In genomic region chr4:62913065-62913464, GRCh38 we compare ENCODE assay signal across 23 cellular contexts.
"Had no signal": no experiment of that assay in that cellular context is flagged by ENCODE, and none has a peak within 500 bp of the region (broad histone marks: within the 10 kb centered on the region; RNA-seq: fewer than 3 reads in every experiment).

No MANE protein-coding gene starts in this region.

- H3K4me2 ChIP-seq: KMS-11, PC-9, SK-N-SH had no signal

- H3K27ac Mint-ChIP-seq: T-cell had no signal

- ATAC-seq: Panc1, Right ventricle myocardium inferior, T-cell had no signal

- H3K4me3 ChIP-seq: MG63, PC-9, SJCRH30 had no signal

- H2AFZ ChIP-seq: PC-9 had no signal

- H3K36me3 Mint-ChIP-seq: T-cell had no signal

- H3K9me2 ChIP-seq: SK-N-SH had no signal

- H3K4me1 ChIP-seq: SJCRH30 had no signal

- H3K4me1 Mint-ChIP-seq: T-cell had no signal

- DNase-seq: Karpas-422, KBM-7, MG63, MV-4-11, NCI-H1436 treated with DMSO at 0.1 percent for 48 hours, NCI-H1694 treated with DMSO at 0.1 percent for 48 hours, NCI-H187 treated with DMSO at 0.1 percent for 48 hours, NCI-H2029, NCI-H2171 treated with DMSO at 0.1 percent for 48 hours, NCI-H2227 treated with DMSO at 0.1 percent for 48 hours, NCI-H524, NCI-H526, NCI-H748 treated with DMSO at 0.1 percent for 48 hours, NCI-H82, PC-9, SIG-M5, SJCRH30, SK-N-SH, T-cell had no signal

- H3K27ac ChIP-seq: KMS-11, PC-9, RWPE1, SJCRH30 had no signal

- H3K9me3 ChIP-seq: MG63, SJCRH30, SK-N-SH had no signal

- H3K27me3 Mint-ChIP-seq: T-cell had no signal

- H3K4me3 Mint-ChIP-seq: T-cell had no signal

- H3K27me3 ChIP-seq: MG63, SJCRH30 had no signal

- H3K9ac ChIP-seq: KMS-11, SK-N-SH had no signal

- H3K36me3 ChIP-seq: MG63, SJCRH30 had no signal
